ENCODE assay signal across 1 cellular context in genomic region chr6:14520536-14520935, GRCh38.
A peak's percentile ranks its signal among the peaks of the same experiment; 100 is the strongest.
TF ChIP-seq lines count a peak whose summit lies in the region.

No MANE protein-coding gene starts in this region.

TF ChIP-seq in K562, 482 proteins besides CTCF, POLR2A, EP300 and RAD21 (continued from another document):
- TF ChIP-seq, protein P1, sequence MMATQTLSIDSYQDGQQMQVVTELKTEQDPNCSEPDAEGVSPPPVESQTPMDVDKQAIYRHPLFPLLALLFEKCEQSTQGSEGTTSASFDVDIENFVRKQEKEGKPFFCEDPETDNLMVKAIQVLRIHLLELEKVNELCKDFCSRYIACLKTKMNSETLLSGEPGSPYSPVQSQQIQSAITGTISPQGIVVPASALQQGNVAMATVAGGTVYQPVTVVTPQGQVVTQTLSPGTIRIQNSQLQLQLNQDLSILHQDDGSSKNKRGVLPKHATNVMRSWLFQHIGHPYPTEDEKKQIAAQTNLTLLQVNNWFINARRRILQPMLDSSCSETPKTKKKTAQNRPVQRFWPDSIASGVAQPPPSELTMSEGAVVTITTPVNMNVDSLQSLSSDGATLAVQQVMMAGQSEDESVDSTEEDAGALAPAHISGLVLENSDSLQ (IDR thresholded peaks at IDR 0.05) = 0 out of 2 replicates have a peak, but pooled peaks have one; percentile 15
